ENCODE assay signal across 13 cellular contexts in genomic region chr4:82639947-82640346, GRCh38.
"Had no signal": no experiment of that assay in that cellular context is flagged by ENCODE, and none has a peak within 500 bp of the region (broad histone marks: within the 10 kb centered on the region; RNA-seq: fewer than 3 reads in every experiment).

No MANE protein-coding gene starts in this region.

- H3K4me1 Mint-ChIP-seq: activated CD4-positive, alpha-beta T cell treated with anti-CD3 and anti-CD28 coated beads, Interleukin-2, amount 10 ng/mL, durations not matched to agents 7 days and 5 days; naive B cell had no signal

- H3K4me3 Mint-ChIP-seq: activated CD4-positive, alpha-beta T cell treated with anti-CD3 and anti-CD28 coated beads, Interleukin-2, amount 10 ng/mL, durations not matched to agents 7 days and 5 days; activated naive CD8-positive, alpha-beta T cell treated with anti-CD3 and anti-CD28 coated beads, Interleukin-2, amount 10 ng/mL, durations not matched to agents 7 days and 5 days; naive B cell; stimulated activated naive CD8-positive, alpha-beta T cell treated with anti-CD3 and anti-CD28 coated beads, Interleukin-15, Interleukin-2, amounts not matched to agents 100 ng/mL and 50 ng/mL, for 24 hours had no signal

- H3K4me2 ChIP-seq: smooth muscle cell had no signal

- DNase-seq: activated CD4-positive, alpha-beta T cell treated with anti-CD3 and anti-CD28 coated beads, Interleukin-2, amount 10 ng/mL, durations not matched to agents 7 days and 5 days; activated CD8-positive, alpha-beta memory T cell treated with anti-CD3 and anti-CD28 coated beads for 24 hours; activated naive CD8-positive, alpha-beta T cell treated with anti-CD3 and anti-CD28 coated beads, Interleukin-2, amount 10 ng/mL, durations not matched to agents 7 days and 5 days; naive B cell; retina; T-helper 9 cell; tibial artery; uterus had no signal

- H3K27me3 Mint-ChIP-seq: stimulated activated naive CD8-positive, alpha-beta T cell treated with anti-CD3 and anti-CD28 coated beads, Interleukin-15, Interleukin-2, amounts not matched to agents 100 ng/mL and 50 ng/mL, for 24 hours had no signal

- H3K27ac ChIP-seq: breast epithelium, neutrophil, tibial artery, uterus had no signal

- H3K4me3 ChIP-seq: breast epithelium, lung, smooth muscle cell, tibial artery, uterus had no signal

- H3K4me1 ChIP-seq: breast epithelium, tibial artery, uterus had no signal

- H3K9me3 ChIP-seq: breast epithelium, neutrophil, tibial artery, uterus had no signal

- H3K9me3 Mint-ChIP-seq: activated CD4-positive, alpha-beta T cell treated with anti-CD3 and anti-CD28 coated beads, Interleukin-2, amount 10 ng/mL, durations not matched to agents 7 days and 5 days; activated naive CD8-positive, alpha-beta T cell treated with anti-CD3 and anti-CD28 coated beads, Interleukin-2, amount 10 ng/mL, durations not matched to agents 7 days and 5 days; naive B cell; stimulated activated naive CD8-positive, alpha-beta T cell treated with anti-CD3 and anti-CD28 coated beads, Interleukin-15, Interleukin-2, amounts not matched to agents 100 ng/mL and 50 ng/mL, for 24 hours had no signal

- H3K36me3 Mint-ChIP-seq: activated naive CD8-positive, alpha-beta T cell treated with anti-CD3 and anti-CD28 coated beads, Interleukin-2, amount 10 ng/mL, durations not matched to agents 7 days and 5 days; naive B cell had no signal

- H3K27me3 ChIP-seq: breast epithelium, neutrophil, tibial artery, uterus had no signal

- H3K36me3 ChIP-seq: breast epithelium, neutrophil, uterus had no signal

- H3K27ac Mint-ChIP-seq: activated CD4-positive, alpha-beta T cell treated with anti-CD3 and anti-CD28 coated beads, Interleukin-2, amount 10 ng/mL, durations not matched to agents 7 days and 5 days; activated naive CD8-positive, alpha-beta T cell treated with anti-CD3 and anti-CD28 coated beads, Interleukin-2, amount 10 ng/mL, durations not matched to agents 7 days and 5 days; naive B cell; stimulated activated naive CD8-positive, alpha-beta T cell treated with anti-CD3 and anti-CD28 coated beads, Interleukin-15, Interleukin-2, amounts not matched to agents 100 ng/mL and 50 ng/mL, for 24 hours had no signal
